Comparison of ENCODE assay signal across 8 cellular contexts in the genomic region with DNA sequence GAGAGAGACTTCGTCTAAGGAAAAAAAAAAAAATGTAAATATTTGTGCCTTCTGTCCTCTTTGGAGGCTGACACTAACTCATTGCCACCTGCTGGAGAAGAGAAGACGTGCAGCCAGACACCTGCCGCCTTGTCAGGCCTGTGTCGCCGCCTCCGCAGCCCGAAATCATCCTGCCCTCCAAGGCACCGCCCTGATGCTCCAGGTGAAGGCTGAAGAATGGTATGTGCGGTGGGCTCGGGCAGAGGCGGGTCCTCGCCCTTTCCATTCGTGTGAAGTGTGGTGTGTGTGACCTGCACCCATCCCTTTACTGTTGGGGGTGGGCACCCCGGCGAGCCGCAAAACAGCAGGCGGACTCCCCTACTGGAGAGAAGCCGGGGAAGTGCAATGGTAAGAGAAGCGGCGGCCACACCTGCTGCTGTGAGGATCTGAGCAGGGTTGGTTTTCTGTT.
A peak's percentile ranks its signal among the peaks of the same experiment; 100 is the strongest.
DNase-seq lines count a peak whose midpoint lies in the region; ATAC-seq and TF ChIP-seq lines count a peak whose summit lies in the region.

No MANE protein-coding gene starts in this region.

- TF ChIP-seq RAD21 in HCT116 (IDR thresholded peaks at IDR 0.05; ENCODE audit: low read depth) = peak; percentile 72

- CTCF ChIA-PET in HCT116 (lab: Charles Lee) = no interaction called here

- peak overlapping the region; percentile 68 for H3K4me2 ChIP-seq in HCT116 (ENCODE audit: low read length)

- intact Hi-C loops in HCT116 (cut with micrococcal nuclease) = loop anchor here (5.0 kb wide), 1 partner anchor 656 kb away; no protein-coding TSS in a partner anchor
- intact Hi-C loops in lower lobe of right lung (cut with DNase I) = no loop called here

- H3K9me2 ChIP-seq in HCT116 (ENCODE audit: insufficient read depth) = no peaks in the 10 kb centered on the region

- BruUV-seq in HCT116 (replicated peaks; lab: Mats Ljungman, UMichigan) = no TSS peak

- no peaks in the 10 kb centered on the region for H3K79me2 ChIP-seq in HCT116 (ENCODE audit: insufficient read depth, low read length)

- POLR2A ChIA-PET in HCT116 (lab: Charles Lee) = no interaction called here

- peak; percentile 41 to 67 (median 61); a peak in 5 of 6 replicates for TF ChIP-seq CTCF in HCT116 (IDR thresholded peaks at IDR 0.05 in 2 of 3, conservative IDR thresholded peaks at IDR 0.05 in 1 of 3; ENCODE audit: borderline replicate concordance in 1 of 3, insufficient read depth in 1 of 3, low read depth in 2 of 3, low read length in 2 of 3)
- TF ChIP-seq CTCF in lower lobe of right lung (IDR thresholded peaks at IDR 0.05) = peak; percentile 50

- no peak overlapping the region for H3K9ac ChIP-seq in HCT116 (ENCODE audit: low read length)

- DNase-seq in DMS53 (lab: John Stamatoyannopoulos, UW) = peak; percentile 95
- peak; percentile 68 for DNase-seq in HCT116 (ENCODE audit: low read depth, low spot score)
- peak; percentile 46 for DNase-seq in NCI-H2171 (lab: John Stamatoyannopoulos, UW)
- peak; percentile 56 to 62 for DNase-seq in activated CD4-positive, alpha-beta T cell treated with anti-CD3 and anti-CD28 coated beads, Interleukin-2, amount 50 U/mL, for 24 hours (ENCODE audit: low read depth in 1 of 2, low spot score in 1 of 2)
- DNase-seq in dermis blood vessel endothelial cell = peak; percentile 71
- DNase-seq in lower lobe of right lung = peak; percentile 59
- peak; percentile 30 to 56 for DNase-seq in stimulated activated CD8-positive, alpha-beta memory T cell treated with anti-CD3 and anti-CD28 coated beads, Interleukin-15, amount 100 ng/mL, for 4 hours (ENCODE audit: low read depth in 2 of 2)

- H3K4me3 ChIP-seq in HCT116 (replicated peaks in 1 of 2; ENCODE audit: low read depth in 1 of 2, low read length in 2 of 2) (peak overlapping the region in 1 of 2 experiments; percentile 29; a peak in 1 of 4 replicates), lower lobe of right lung (no peak overlapping the region)

- RAD21 ChIA-PET in HCT116 (lab: Charles Lee; ENCODE audit: low non-redundant PET in 1 of 2, low total read pairs in 2 of 2, uncharacterized antibody in 2 of 2, unreplicated experiment in 2 of 2) = no interaction called here

- no peak overlapping the region for H3K27ac ChIP-seq in HCT116 (ENCODE audit: low read depth, low read length)
- H3K27ac ChIP-seq in lower lobe of right lung = no peak overlapping the region

- H3K36me3 ChIP-seq in HCT116 (ENCODE audit: control insufficient read depth in 1 of 2, insufficient read depth in 2 of 2, low read length in 2 of 2) (no peaks in the 10 kb centered on the region), lower lobe of right lung (no peaks in the 10 kb centered on the region)

- H4K20me1 ChIP-seq in HCT116 (ENCODE audit: insufficient read depth) = no peaks in the 10 kb centered on the region

- no peaks in the 10 kb centered on the region for H3K27me3 ChIP-seq in HCT116 (ENCODE audit: insufficient read depth, low read length)
- peaks cover 4% of the 10 kb centered on the region for H3K27me3 ChIP-seq in lower lobe of right lung (ENCODE audit: low read depth)

- H3K9me3 ChIP-seq in HCT116 (ENCODE audit: control insufficient read depth in 1 of 2, insufficient read depth in 1 of 2, low read depth in 1 of 2, low read length in 2 of 2) (no peaks in the 10 kb centered on the region), lower lobe of right lung (no peaks in the 10 kb centered on the region)

- H2AFZ ChIP-seq in HCT116 (ENCODE audit: low read depth, low read length, poor library complexity, severe bottlenecking) = peak overlapping the region; percentile 54

- peak; percentile 99 for ATAC-seq in HCT116
- peak; percentile 76 to 78 for ATAC-seq in lower lobe of right lung
- no peak for ATAC-seq in HG03135 (IDR thresholded peaks at IDR 0.05; ENCODE audit: unreplicated experiment)

- TF ChIP-seq POLR2A in HCT116 (IDR thresholded peaks at IDR 0.05; ENCODE audit: borderline replicate concordance, extremely low read depth, insufficient read depth, insufficient read length) = no peak

- H3K4me1 ChIP-seq in HCT116 (ENCODE audit: control insufficient read depth in 1 of 2, insufficient read depth in 2 of 2, low read length in 2 of 2) (peaks cover 0 to 7% of the 10 kb centered on the region in 2 experiments; a peak in 1 of 4 replicates), lower lobe of right lung (no peaks in the 10 kb centered on the region)

TF ChIP-seq in HCT116, 20 proteins besides CTCF, POLR2A, EP300 and RAD21:
- TF ChIP-seq EGR1 (IDR thresholded peaks at IDR 0.05; ENCODE audit: low read depth) = peak; percentile 75
- no peak for TF ChIP-seq EZH2 (IDR thresholded peaks at IDR 0.05)
TF ChIP-seq in HCT116: peak in this region for 1.

Comparison
In these comparisons a context has a peak if more than half of its experiments do, and no peak if none do; other contexts are left out.
1. DNase-seq: peak in every context shown above with its lines; median percentile 95 in DMS53; 71 in dermis blood vessel endothelial cell; 68 in HCT116; 59 in activated CD4-positive, alpha-beta T cell treated with anti-CD3 and anti-CD28 coated beads, Interleukin-2, amount 50 U/mL, for 24 hours; 59 in lower lobe of right lung; 46 in NCI-H2171; 43 in stimulated activated CD8-positive, alpha-beta memory T cell treated with anti-CD3 and anti-CD28 coated beads, Interleukin-15, amount 100 ng/mL, for 4 hours.